In the genomic region with DNA sequence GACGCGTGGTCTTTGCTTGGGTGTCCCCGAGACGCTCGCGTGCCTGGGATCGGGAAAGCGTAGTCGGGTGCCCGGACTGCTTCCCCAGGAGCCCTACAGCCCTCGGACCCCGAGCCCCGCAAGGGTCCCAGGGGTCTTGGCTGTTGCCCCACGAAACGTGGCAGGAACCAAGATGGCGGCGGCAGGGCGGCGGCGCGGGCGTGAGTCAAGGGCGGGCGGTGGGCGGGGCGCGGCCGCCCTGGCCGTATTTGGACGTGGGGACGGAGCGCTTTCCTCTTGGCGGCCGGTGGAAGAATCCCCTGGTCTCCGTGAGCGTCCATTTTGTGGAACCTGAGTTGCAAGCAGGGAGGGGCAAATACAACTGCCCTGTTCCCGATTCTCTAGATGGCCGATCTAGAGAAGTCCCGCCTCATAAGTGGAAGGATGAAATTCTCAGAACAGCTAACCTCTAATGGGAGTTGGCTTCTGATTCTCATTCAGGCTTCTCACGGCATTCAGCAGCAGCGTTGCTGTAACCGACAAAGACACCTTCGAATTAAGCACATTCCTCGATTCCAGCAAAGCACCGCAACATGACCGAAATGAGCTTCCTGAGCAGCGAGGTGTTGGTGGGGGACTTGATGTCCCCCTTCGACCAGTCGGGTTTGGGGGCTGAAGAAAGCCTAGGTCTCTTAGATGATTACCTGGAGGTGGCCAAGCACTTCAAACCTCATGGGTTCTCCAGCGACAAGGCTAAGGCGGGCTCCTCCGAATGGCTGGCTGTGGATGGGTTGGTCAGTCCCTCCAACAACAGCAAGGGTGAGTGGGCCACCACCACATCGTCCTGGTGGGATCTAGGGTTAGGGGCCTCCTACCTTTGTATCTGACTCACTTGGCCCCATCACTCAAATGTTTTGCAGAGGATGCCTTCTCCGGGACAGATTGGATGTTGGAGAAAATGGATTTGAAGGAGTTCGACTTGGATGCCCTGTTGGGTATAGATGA, we compare ENCODE assay signal across 1 cellular context.
TF ChIP-seq lines count a peak whose summit lies in the region.

No MANE protein-coding gene starts in this region.

TF ChIP-seq in WTC11, 78 proteins besides CTCF, POLR2A, EP300 and RAD21 (continued from another document):
- TF ChIP-seq, protein P1, sequence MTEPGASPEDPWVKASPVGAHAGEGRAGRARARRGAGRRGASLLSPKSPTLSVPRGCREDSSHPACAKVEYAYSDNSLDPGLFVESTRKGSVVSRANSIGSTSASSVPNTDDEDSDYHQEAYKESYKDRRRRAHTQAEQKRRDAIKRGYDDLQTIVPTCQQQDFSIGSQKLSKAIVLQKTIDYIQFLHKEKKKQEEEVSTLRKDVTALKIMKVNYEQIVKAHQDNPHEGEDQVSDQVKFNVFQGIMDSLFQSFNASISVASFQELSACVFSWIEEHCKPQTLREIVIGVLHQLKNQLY (CRISPR knock-in tag; IDR thresholded peaks at IDR 0.05) = no peak
- TF ChIP-seq ZNF671 (CRISPR knock-in tag; IDR thresholded peaks at IDR 0.05) (no peak), RORB (CRISPR knock-in tag; IDR thresholded peaks at IDR 0.05) (peak; percentile 75), IRF1 (CRISPR knock-in tag; IDR thresholded peaks at IDR 0.05) (no peak), TEAD1 (CRISPR knock-in tag; IDR thresholded peaks at IDR 0.05) (no peak), ZBTB21 (CRISPR knock-in tag; IDR thresholded peaks at IDR 0.05; ENCODE audit: borderline replicate concordance) (no peak), ELF4 (CRISPR knock-in tag; IDR thresholded peaks at IDR 0.05; ENCODE audit: low read depth) (0 out of 2 replicates have a peak, but pooled peaks have one; percentile 2), ZNF121 (CRISPR knock-in tag; IDR thresholded peaks at IDR 0.05) (no peak), ZSCAN18 (CRISPR knock-in tag; IDR thresholded peaks at IDR 0.05) (no peak), ETV6 (CRISPR knock-in tag; IDR thresholded peaks at IDR 0.05) (no peak), RELA (CRISPR knock-in tag; IDR thresholded peaks at IDR 0.05; ENCODE audit: borderline replicate concordance) (no peak), ARID4B (CRISPR knock-in tag; IDR thresholded peaks at IDR 0.05; ENCODE audit: borderline replicate concordance) (0 out of 2 replicates have a peak, but pooled peaks have one; percentile 0), ZNF281 (CRISPR knock-in tag; IDR thresholded peaks at IDR 0.05) (no peak), NR2C2 (CRISPR knock-in tag; IDR thresholded peaks at IDR 0.05) (no peak), JAZF1 (CRISPR knock-in tag; IDR thresholded peaks at IDR 0.05) (no peak), FOXK1 (CRISPR knock-in tag; IDR thresholded peaks at IDR 0.05) (no peak), NR3C1 (CRISPR knock-in tag; conservative IDR thresholded peaks at IDR 0.05; ENCODE audit: low read depth) (0 out of 2 replicates have a peak, but pooled peaks have one; percentile 42), FOXP1 (CRISPR knock-in tag; IDR thresholded peaks at IDR 0.05; ENCODE audit: borderline replicate concordance) (peak; percentile 72; the same call in 1 of the 2 replicates), NFE2L1 (CRISPR knock-in tag; IDR thresholded peaks at IDR 0.05) (no peak; the same call in 1 of the 2 replicates), ESRRA (CRISPR knock-in tag; IDR thresholded peaks at IDR 0.05; ENCODE audit: borderline replicate concordance) (no peak), TEAD4 (CRISPR knock-in tag; IDR thresholded peaks at IDR 0.05) (no peak), NR1H2 (CRISPR knock-in tag; IDR thresholded peaks at IDR 0.05) (no peak)
- TF ChIP-seq, protein P2, sequence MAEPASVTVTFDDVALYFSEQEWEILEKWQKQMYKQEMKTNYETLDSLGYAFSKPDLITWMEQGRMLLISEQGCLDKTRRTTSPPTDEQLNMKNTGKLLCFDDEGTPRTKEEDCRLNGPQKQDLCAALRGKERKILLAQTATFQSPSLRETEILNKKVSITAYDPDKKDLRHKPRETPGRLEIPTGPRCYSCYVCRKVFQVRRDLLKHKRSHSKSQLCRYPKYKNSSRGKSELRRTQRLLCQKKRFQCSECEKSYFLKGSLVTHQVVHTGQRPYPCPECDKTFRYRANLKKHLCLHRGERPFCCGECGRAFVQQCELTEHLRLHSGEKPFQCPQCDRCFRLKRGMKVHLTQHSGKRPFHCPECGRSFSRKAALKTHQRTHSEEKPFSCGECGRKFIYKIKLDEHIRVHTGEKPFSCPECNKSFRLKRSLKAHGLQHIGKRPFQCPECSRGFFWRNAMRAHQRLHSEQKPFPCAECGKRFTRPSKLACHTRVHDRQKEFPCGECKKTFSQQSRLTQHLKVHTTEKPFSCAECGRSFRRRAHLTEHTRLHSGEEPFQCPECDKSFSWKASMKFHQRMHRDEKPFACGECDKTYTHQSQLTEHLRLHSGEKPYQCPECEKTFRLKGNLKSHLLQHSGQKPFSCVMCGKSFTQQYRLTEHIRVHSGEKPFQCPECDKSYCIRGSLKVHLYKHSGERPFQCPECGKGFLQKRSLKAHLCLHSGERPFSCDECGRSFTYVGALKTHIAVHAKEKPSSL (CRISPR knock-in tag; conservative IDR thresholded peaks at IDR 0.05) = no peak
- TF ChIP-seq, protein P3, sequence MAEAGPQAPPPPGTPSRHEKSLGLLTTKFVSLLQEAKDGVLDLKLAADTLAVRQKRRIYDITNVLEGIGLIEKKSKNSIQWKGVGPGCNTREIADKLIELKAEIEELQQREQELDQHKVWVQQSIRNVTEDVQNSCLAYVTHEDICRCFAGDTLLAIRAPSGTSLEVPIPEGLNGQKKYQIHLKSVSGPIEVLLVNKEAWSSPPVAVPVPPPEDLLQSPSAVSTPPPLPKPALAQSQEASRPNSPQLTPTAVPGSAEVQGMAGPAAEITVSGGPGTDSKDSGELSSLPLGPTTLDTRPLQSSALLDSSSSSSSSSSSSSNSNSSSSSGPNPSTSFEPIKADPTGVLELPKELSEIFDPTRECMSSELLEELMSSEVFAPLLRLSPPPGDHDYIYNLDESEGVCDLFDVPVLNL (CRISPR knock-in tag; IDR thresholded peaks at IDR 0.05; ENCODE audit: borderline replicate concordance, low read depth) = no peak
- TF ChIP-seq, protein P4, sequence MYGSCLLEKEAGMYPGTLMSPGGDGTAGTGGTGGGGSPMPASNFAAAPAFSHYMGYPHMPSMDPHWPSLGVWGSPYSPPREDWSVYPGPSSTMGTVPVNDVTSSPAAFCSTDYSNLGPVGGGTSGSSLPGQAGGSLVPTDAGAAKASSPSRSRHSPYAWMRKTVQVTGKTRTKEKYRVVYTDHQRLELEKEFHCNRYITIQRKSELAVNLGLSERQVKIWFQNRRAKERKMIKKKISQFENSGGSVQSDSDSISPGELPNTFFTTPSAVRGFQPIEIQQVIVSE (CRISPR knock-in tag; IDR thresholded peaks at IDR 0.05; ENCODE audit: borderline replicate concordance) = no peak
- TF ChIP-seq, protein P5, sequence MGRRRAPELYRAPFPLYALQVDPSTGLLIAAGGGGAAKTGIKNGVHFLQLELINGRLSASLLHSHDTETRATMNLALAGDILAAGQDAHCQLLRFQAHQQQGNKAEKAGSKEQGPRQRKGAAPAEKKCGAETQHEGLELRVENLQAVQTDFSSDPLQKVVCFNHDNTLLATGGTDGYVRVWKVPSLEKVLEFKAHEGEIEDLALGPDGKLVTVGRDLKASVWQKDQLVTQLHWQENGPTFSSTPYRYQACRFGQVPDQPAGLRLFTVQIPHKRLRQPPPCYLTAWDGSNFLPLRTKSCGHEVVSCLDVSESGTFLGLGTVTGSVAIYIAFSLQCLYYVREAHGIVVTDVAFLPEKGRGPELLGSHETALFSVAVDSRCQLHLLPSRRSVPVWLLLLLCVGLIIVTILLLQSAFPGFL (CRISPR knock-in tag; IDR thresholded peaks at IDR 0.05; ENCODE audit: borderline replicate concordance) = 0 out of 2 replicates have a peak, but pooled peaks have one; percentile 6
- TF ChIP-seq, protein P6, sequence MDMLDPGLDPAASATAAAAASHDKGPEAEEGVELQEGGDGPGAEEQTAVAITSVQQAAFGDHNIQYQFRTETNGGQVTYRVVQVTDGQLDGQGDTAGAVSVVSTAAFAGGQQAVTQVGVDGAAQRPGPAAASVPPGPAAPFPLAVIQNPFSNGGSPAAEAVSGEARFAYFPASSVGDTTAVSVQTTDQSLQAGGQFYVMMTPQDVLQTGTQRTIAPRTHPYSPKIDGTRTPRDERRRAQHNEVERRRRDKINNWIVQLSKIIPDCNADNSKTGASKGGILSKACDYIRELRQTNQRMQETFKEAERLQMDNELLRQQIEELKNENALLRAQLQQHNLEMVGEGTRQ (CRISPR knock-in tag; IDR thresholded peaks at IDR 0.05) = no peak
